9 cellular contexts compared by ENCODE assay signal in the genomic region with DNA sequence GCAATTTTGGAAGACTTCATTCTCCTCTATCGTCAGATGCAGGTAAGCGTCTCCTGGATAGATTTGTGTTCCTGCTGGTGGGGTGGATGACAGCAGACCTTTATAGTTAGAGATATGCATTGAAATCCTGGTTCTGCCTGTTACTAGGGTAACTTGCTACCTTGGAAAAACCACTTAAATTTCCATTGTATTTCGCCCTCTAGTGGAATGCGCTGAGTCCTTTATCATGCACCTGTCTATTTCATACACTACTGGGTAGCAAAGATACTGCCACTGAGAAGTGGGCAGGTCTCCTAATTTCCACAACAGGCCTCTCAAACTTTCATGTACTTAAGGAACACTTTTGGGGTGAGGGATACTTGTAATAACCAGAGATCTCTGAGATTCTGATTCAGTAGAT.
DNase-seq lines count a peak whose midpoint lies in the region; ATAC-seq and TF ChIP-seq lines count a peak whose summit lies in the region.
"Had no signal": no experiment of that assay in that cellular context is flagged by ENCODE, and none has a peak within 500 bp of the region (broad histone marks: within the 10 kb centered on the region; RNA-seq: fewer than 3 reads in every experiment).

No MANE protein-coding gene starts in this region.

- H3K9me3 ChIP-seq in RWPE2 (ENCODE audit: severe bottlenecking) = no peaks in the 10 kb centered on the region

- in situ Hi-C loops in GM13976 (cut with MboI; ENCODE audit: low sequenced_read_pairs, unreplicated experiment) = no loop called here

- no peaks in the 10 kb centered on the region for H3K27me3 ChIP-seq in RWPE2 (ENCODE audit: insufficient read depth, poor library complexity, severe bottlenecking)
- no peaks in the 10 kb centered on the region for H3K27me3 ChIP-seq in foreskin keratinocyte

- no peak overlapping the region for H3K4me3 ChIP-seq in RWPE2 (ENCODE audit: severe bottlenecking)

- TF ChIP-seq CTCF in GM13976 (IDR thresholded peaks at IDR 0.05; ENCODE audit: borderline replicate concordance, control extremely low read depth, extremely low read depth, insufficient read depth, missing control alignments) = no peak
- peak; percentile 46 for TF ChIP-seq CTCF in RWPE2 (IDR thresholded peaks at IDR 0.05; ENCODE audit: poor library complexity, severe bottlenecking)
- TF ChIP-seq CTCF in foreskin keratinocyte (conservative IDR thresholded peaks at IDR 0.05) = peak; percentile 35
- no peak for TF ChIP-seq CTCF in GM20000 (IDR thresholded peaks at IDR 0.05; ENCODE audit: extremely low read depth, missing control alignments)

- no peaks in the 10 kb centered on the region for H3K36me3 ChIP-seq in RWPE2 (ENCODE audit: low read depth)

- DNase-seq in A172 (ENCODE audit: low spot score) = peak; percentile 34
- peak; percentile 16 for DNase-seq in GM13976 (ENCODE audit: low spot score)
- DNase-seq in RWPE2 (ENCODE audit: low spot score) = no peak
- no peak for DNase-seq in foreskin keratinocyte
- no peak for DNase-seq in GM20000 (ENCODE audit: low spot score)
- DNase-seq in effector CD4-positive, alpha-beta T cell = no peak
- DNase-seq in SHP77 treated with DMSO at 0.1 percent for 48 hours (lab: John Stamatoyannopoulos, UW) = no peak
- DNase-seq: naive B cell had no signal

- no peak overlapping the region for H3K27ac ChIP-seq in RWPE2 (ENCODE audit: poor library complexity, severe bottlenecking)
- no peak overlapping the region for H3K27ac ChIP-seq in foreskin keratinocyte

- H3K4me1 ChIP-seq in RWPE2 (ENCODE audit: insufficient read depth, poor library complexity, severe bottlenecking) (no peaks in the 10 kb centered on the region), foreskin keratinocyte (no peaks in the 10 kb centered on the region)

- ATAC-seq in RWPE2 (ENCODE audit: low read depth) = 0 out of 3 replicates have a peak, but pooled peaks have one; percentile 38
- ATAC-seq in foreskin keratinocyte = no peak
- ATAC-seq in GM18858 (IDR thresholded peaks at IDR 0.05; ENCODE audit: unreplicated experiment) = no peak

Comparison
In these comparisons a context has a peak if more than half of its experiments do, and no peak if none do; other contexts are left out.
1. DNase-seq: peak in A172 (single experiment) and GM13976 (single experiment); none in RWPE2 (single experiment), foreskin keratinocyte (0 of 2), GM20000 (single experiment), effector CD4-positive, alpha-beta T cell (single experiment) and SHP77 treated with DMSO at 0.1 percent for 48 hours (single experiment).
2. CTCF ChIP-seq: peak in RWPE2 (single experiment) and foreskin keratinocyte (single experiment); none in GM13976 (single experiment) and GM20000 (single experiment).